In genomic region chr1:65688215-65688566, GRCh38 we compare ENCODE assay signal across 10 cellular contexts.
"Had no signal": no experiment of that assay in that cellular context is flagged by ENCODE, and none has a peak within 500 bp of the region (broad histone marks: within the 10 kb centered on the region; RNA-seq: fewer than 3 reads in every experiment).

No MANE protein-coding gene starts in this region.

- H3K27ac Mint-ChIP-seq: activated CD4-positive, alpha-beta memory T cell treated with anti-CD3 and anti-CD28 coated beads for 36 hours; activated T-cell treated with anti-CD3 and anti-CD28 coated beads, Interleukin-2, amount 50 U/mL, for 72 hours; effector memory CD8-positive, alpha-beta T cell; progenitor cell of endocrine pancreas; stimulated activated naive B cell treated with anti-CD40 and anti-IgM and Interleukin-4, amounts not matched to agents 10 μg/mL and 1 μg/mL and 100 μg/mL, for 72 hours had no signal

- H3K36me3 Mint-ChIP-seq: activated CD4-positive, alpha-beta memory T cell treated with anti-CD3 and anti-CD28 coated beads for 36 hours; naive thymus-derived CD4-positive, alpha-beta T cell; stimulated activated naive B cell treated with anti-CD40 and anti-IgM and Interleukin-4, amounts not matched to agents 10 μg/mL and 1 μg/mL and 100 μg/mL, for 72 hours had no signal

- H3K4me1 Mint-ChIP-seq: stimulated activated naive B cell treated with anti-CD40 and anti-IgM and Interleukin-4, amounts not matched to agents 10 μg/mL and 1 μg/mL and 100 μg/mL, for 72 hours had no signal

- H3K9me3 Mint-ChIP-seq: activated CD4-positive, alpha-beta memory T cell treated with anti-CD3 and anti-CD28 coated beads for 36 hours; activated T-cell treated with anti-CD3 and anti-CD28 coated beads, Interleukin-2, amount 50 U/mL, for 72 hours; effector memory CD8-positive, alpha-beta T cell; naive thymus-derived CD4-positive, alpha-beta T cell; stimulated activated naive B cell treated with anti-CD40 and anti-IgM and Interleukin-4, amounts not matched to agents 10 μg/mL and 1 μg/mL and 100 μg/mL, for 72 hours had no signal

- H3K4me3 ChIP-seq: gastroesophageal sphincter, spleen, upper lobe of left lung had no signal

- H3K36me3 ChIP-seq: gastroesophageal sphincter, spleen, upper lobe of left lung had no signal

- H3K27ac ChIP-seq: epithelial cell of prostate, gastroesophageal sphincter, upper lobe of left lung had no signal

- H3K9me3 ChIP-seq: gastroesophageal sphincter, spleen, upper lobe of left lung had no signal

- H3K27me3 ChIP-seq: upper lobe of left lung had no signal

- H3K4me3 Mint-ChIP-seq: activated CD4-positive, alpha-beta memory T cell treated with anti-CD3 and anti-CD28 coated beads for 36 hours; activated T-cell treated with anti-CD3 and anti-CD28 coated beads, Interleukin-2, amount 50 U/mL, for 72 hours; effector memory CD8-positive, alpha-beta T cell; stimulated activated naive B cell treated with anti-CD40 and anti-IgM and Interleukin-4, amounts not matched to agents 10 μg/mL and 1 μg/mL and 100 μg/mL, for 72 hours had no signal

- H3K27me3 Mint-ChIP-seq: progenitor cell of endocrine pancreas had no signal
